Comparison of ENCODE assay signal across 13 cellular contexts in genomic region chr4:10529891-10530786, GRCh38.
A peak's percentile ranks its signal among the peaks of the same experiment; 100 is the strongest.
DNase-seq lines count a peak whose midpoint lies in the region; TF ChIP-seq lines count a peak whose summit lies in the region.
"Had no signal": no experiment of that assay in that cellular context is flagged by ENCODE, and none has a peak within 500 bp of the region (broad histone marks: within the 10 kb centered on the region; RNA-seq: fewer than 3 reads in every experiment).

No MANE protein-coding gene starts in this region.

- TF ChIP-seq CTCF in astrocyte of the cerebellum (IDR thresholded peaks at IDR 0.05; ENCODE audit: low read depth, low read length, missing control alignments) = no peak

- DNase-seq in HT1080 (ENCODE audit: low read depth) (peak; percentile 6), astrocyte of the cerebellum (ENCODE audit: low read depth) (peak; percentile 27), glomerular endothelial cell (ENCODE audit: extremely low read depth, low read depth, low spot score) (peak; percentile 95), pulmonary artery endothelial cell (ENCODE audit: low read depth, low spot score) (peak; percentile 93), GM19240 (ENCODE audit: insufficient read length, low spot score) (no peak), T-helper 1 cell (no peak)
- no peak for DNase-seq in central memory CD4-positive, alpha-beta T cell
- no peak for DNase-seq in activated T-cell treated with anti-CD3 and anti-CD28 coated beads, Interleukin-2, amount 50 U/mL, for 1 hour
- DNase-seq: activated CD4-positive, alpha-beta T cell treated with anti-CD3 and anti-CD28 coated beads, Interleukin-2, amount 50 U/mL, for 48 hours; NCI-H1092 treated with DMSO at 0.1 percent for 48 hours; NCI-H446; stimulated activated CD4-positive, alpha-beta T cell treated with anti-CD3 and anti-CD28 coated beads, Interleukin-4, amount 100 ng/mL, for 1 hour had no signal

- no peak overlapping the region for H3K4me3 ChIP-seq in astrocyte of the cerebellum (ENCODE audit: low read depth, low read length)
- H3K4me3 ChIP-seq: lung had no signal

- in situ Hi-C loops in astrocyte of the cerebellum (cut with HindIII; ENCODE audit: low sequenced_read_pairs) = no loop called here

Comparison
In these comparisons a context has a peak if more than half of its experiments do, and no peak if none do; other contexts are left out.
1. DNase-seq: peak in HT1080 (single experiment), astrocyte of the cerebellum (single experiment), glomerular endothelial cell (single experiment) and pulmonary artery endothelial cell (single experiment); none in central memory CD4-positive, alpha-beta T cell (single experiment), activated T-cell treated with anti-CD3 and anti-CD28 coated beads, Interleukin-2, amount 50 U/mL, for 1 hour (single experiment), GM19240 (single experiment) and T-helper 1 cell (0 of 5).